9 cellular contexts compared by ENCODE assay signal in the genomic region with DNA sequence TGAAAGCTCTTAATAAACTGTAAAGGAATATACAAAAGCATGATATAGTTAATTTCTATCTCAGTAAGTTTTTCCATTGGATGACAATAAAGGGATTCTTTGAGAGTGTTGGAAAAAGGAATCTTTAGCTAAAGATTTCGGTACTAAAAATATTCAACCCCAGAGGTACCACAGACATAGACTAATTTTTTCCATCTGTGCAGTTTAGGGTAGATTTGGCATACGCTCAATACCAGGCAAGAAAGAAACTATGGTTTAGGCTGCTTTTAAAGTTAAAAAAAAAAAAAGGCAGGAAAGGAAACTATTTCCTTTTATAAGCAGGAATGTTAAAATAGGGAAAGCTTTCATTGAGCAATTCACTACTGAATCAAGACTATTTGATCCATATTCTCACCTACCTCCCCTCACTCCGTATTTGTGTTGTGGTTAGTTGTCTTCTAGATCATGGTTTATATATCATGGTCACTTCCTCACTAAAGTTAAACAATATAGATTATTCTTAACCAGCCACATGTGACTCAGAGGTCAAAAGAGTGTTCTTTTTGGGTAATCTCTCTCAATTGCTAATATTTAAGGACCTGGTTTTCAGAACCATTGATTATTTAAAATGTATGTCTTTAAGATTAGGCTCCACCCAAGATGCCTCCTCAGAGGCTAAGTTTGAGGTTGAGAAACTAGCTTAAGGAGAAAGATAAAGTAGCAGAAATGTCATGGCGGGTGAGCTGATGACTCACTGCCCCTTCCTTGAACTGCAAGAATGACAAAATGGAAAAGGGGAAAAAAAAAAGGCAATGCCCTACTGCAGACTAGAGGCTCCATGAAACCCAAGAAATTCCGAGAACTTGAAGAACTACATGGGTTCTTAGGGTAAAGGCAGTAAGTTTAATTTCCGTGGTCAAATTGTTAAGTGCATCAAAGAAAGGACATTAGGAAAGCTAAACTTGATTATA. TPM values are rescaled to one million over a fixed set of nuclear protein-coding genes. Genes with fewer than 3 reads are reported as not detected.
DNase-seq lines count a peak whose midpoint lies in the region; ATAC-seq and TF ChIP-seq lines count a peak whose summit lies in the region.
"Not testable (repeated sequence)": the region's sequence is repeated elsewhere in the genome, so short reads cannot be mapped to it uniquely, and the experiment has no call there.
"Had no signal": no experiment of that assay in that cellular context is flagged by ENCODE, and none has a peak within 500 bp of the region (broad histone marks: within the 10 kb centered on the region; RNA-seq: fewer than 3 reads in every experiment).

No MANE protein-coding gene starts in this region.

- H3K27ac ChIP-seq in SK-N-SH (ENCODE audit: low read depth in 2 of 2, low read length in 1 of 2): peak overlapping the region; percentile 65 to 80; a peak in 3 of 4 replicates
- not testable (repeated sequence) for H3K27ac ChIP-seq in naive thymus-derived CD4-positive, alpha-beta T cell (ENCODE audit: low read depth, low read length); thoracic aorta

- CTCF ChIA-PET in SK-N-SH (lab: Yijun Ruan, JAX); naive thymus-derived CD4-positive, alpha-beta T cell (lab: Charles Lee): not testable (repeated sequence)

- not testable (repeated sequence) for H2AFZ ChIP-seq in SK-N-SH (ENCODE audit: low read depth)

- ATAC-seq in naive thymus-derived CD4-positive, alpha-beta T cell: peak; percentile 41
- ATAC-seq in thoracic aorta (ENCODE audit: insufficient number of reproducible peaks, low FRiP score, low read depth): peak; percentile 76

- DNase-seq in G401 (ENCODE audit: low spot score) (peak; percentile 4), MV-4-11 (lab: John Stamatoyannopoulos, UW) (peak; percentile 70), choroid plexus epithelial cell (ENCODE audit: low read depth) (peak; percentile 40), fibroblast of the aortic adventitia (ENCODE audit: low read depth) (peak; percentile 57)
- DNase-seq in SK-N-SH; activated T-helper 2 cell treated with anti-CD3 and anti-CD28 coated beads, Interferon-gamma antibody, Interleukin-2, Interleukin-4, amounts not matched to agents 10 μg/mL and 5 μg/mL and 100 μg/mL, durations not matched to agents 14 hours and 24 hours and 36 hours (ENCODE audit: low spot score); naive thymus-derived CD4-positive, alpha-beta T cell; thoracic aorta (ENCODE audit: low spot score): not testable (repeated sequence)

- POLR2A ChIA-PET in SK-N-SH (lab: Yijun Ruan, JAX); naive thymus-derived CD4-positive, alpha-beta T cell (lab: Charles Lee): not testable (repeated sequence)

- H4K20me1 ChIP-seq in SK-N-SH (ENCODE audit: insufficient read depth): not testable (repeated sequence)

- not testable (repeated sequence) for TF ChIP-seq RAD21 in SK-N-SH (IDR thresholded peaks at IDR 0.05; ENCODE audit: low read length)

- not testable (repeated sequence) for H3K36me3 Mint-ChIP-seq in activated T-helper 2 cell treated with anti-CD3 and anti-CD28 coated beads, Interferon-gamma antibody, Interleukin-2, Interleukin-4, amounts not matched to agents 10 μg/mL and 5 μg/mL and 100 μg/mL, durations not matched to agents 14 hours and 24 hours and 36 hours (ENCODE audit: low read depth); naive thymus-derived CD4-positive, alpha-beta T cell

- H3K4me1 Mint-ChIP-seq in activated T-helper 2 cell treated with anti-CD3 and anti-CD28 coated beads, Interferon-gamma antibody, Interleukin-2, Interleukin-4, amounts not matched to agents 10 μg/mL and 5 μg/mL and 100 μg/mL, durations not matched to agents 14 hours and 24 hours and 36 hours (ENCODE audit: low read depth); naive thymus-derived CD4-positive, alpha-beta T cell: not testable (repeated sequence)

- not testable (repeated sequence) for TF ChIP-seq EP300 in SK-N-SH (IDR thresholded peaks at IDR 0.05; ENCODE audit: borderline replicate concordance in 1 of 2, low read depth in 1 of 2, low read length in 1 of 2)

- not testable (repeated sequence) for H3K9me3 ChIP-seq in SK-N-SH; naive thymus-derived CD4-positive, alpha-beta T cell (ENCODE audit: control insufficient read depth in 2 of 3, low read length in 3 of 3); thoracic aorta

- not testable (repeated sequence) for TF ChIP-seq CTCF in SK-N-SH (IDR thresholded peaks at IDR 0.05); choroid plexus epithelial cell (conservative IDR thresholded peaks at IDR 0.05; ENCODE audit: low read depth, low read length); fibroblast of the aortic adventitia (IDR thresholded peaks at IDR 0.05; ENCODE audit: insufficient read depth, low read length); thoracic aorta (IDR thresholded peaks at IDR 0.05)

- not testable (repeated sequence) for H3K9ac ChIP-seq in SK-N-SH

- in situ Hi-C loops in G401 (cut with HindIII; ENCODE audit: low sequenced_read_pairs): not testable (repeated sequence)

- not testable (repeated sequence) for H3K4me1 ChIP-seq in SK-N-SH (ENCODE audit: control insufficient read depth in 1 of 2, insufficient read depth in 2 of 2, low read depth in 1 of 2, low read length in 1 of 2); naive thymus-derived CD4-positive, alpha-beta T cell (ENCODE audit: control insufficient read depth in 2 of 2, insufficient read depth in 2 of 2, low read length in 2 of 2); thoracic aorta (ENCODE audit: control insufficient read depth in 1 of 2, low read depth in 2 of 2)

- not testable (repeated sequence) for H3K9me2 ChIP-seq in SK-N-SH

- not testable (repeated sequence) for H3K9me3 Mint-ChIP-seq in activated T-helper 2 cell treated with anti-CD3 and anti-CD28 coated beads, Interferon-gamma antibody, Interleukin-2, Interleukin-4, amounts not matched to agents 10 μg/mL and 5 μg/mL and 100 μg/mL, durations not matched to agents 14 hours and 24 hours and 36 hours; naive thymus-derived CD4-positive, alpha-beta T cell

- H3K4me3 Mint-ChIP-seq in activated T-helper 2 cell treated with anti-CD3 and anti-CD28 coated beads, Interferon-gamma antibody, Interleukin-2, Interleukin-4, amounts not matched to agents 10 μg/mL and 5 μg/mL and 100 μg/mL, durations not matched to agents 14 hours and 24 hours and 36 hours (ENCODE audit: low read depth); naive thymus-derived CD4-positive, alpha-beta T cell: not testable (repeated sequence)

- not testable (repeated sequence) for H3K36me3 ChIP-seq in SK-N-SH (replicated peaks in 1 of 2; ENCODE audit: control insufficient read depth in 1 of 2, insufficient read depth in 2 of 2, low read length in 1 of 2); naive thymus-derived CD4-positive, alpha-beta T cell (ENCODE audit: control insufficient read depth in 2 of 3, insufficient read depth in 3 of 3, low read length in 3 of 3); thoracic aorta

- intact Hi-C loops in activated T-helper 2 cell treated with anti-CD3 and anti-CD28 coated beads, Interferon-gamma antibody, Interleukin-2, Interleukin-4, amounts not matched to agents 10 μg/mL and 5 μg/mL and 100 μg/mL, durations not matched to agents 14 hours and 24 hours and 36 hours (cut with micrococcal nuclease); naive thymus-derived CD4-positive, alpha-beta T cell (cut with micrococcal nuclease): not testable (repeated sequence)

- H3K27me3 ChIP-seq in SK-N-SH (ENCODE audit: insufficient read depth); naive thymus-derived CD4-positive, alpha-beta T cell (ENCODE audit: control insufficient read depth in 2 of 2, insufficient read depth in 2 of 2, low read length in 2 of 2); thoracic aorta (replicated peaks; ENCODE audit: insufficient read depth): not testable (repeated sequence)

- not testable (repeated sequence) for H3K79me2 ChIP-seq in SK-N-SH (ENCODE audit: insufficient read depth)

- H3K27ac Mint-ChIP-seq in activated T-helper 2 cell treated with anti-CD3 and anti-CD28 coated beads, Interferon-gamma antibody, Interleukin-2, Interleukin-4, amounts not matched to agents 10 μg/mL and 5 μg/mL and 100 μg/mL, durations not matched to agents 14 hours and 24 hours and 36 hours: peak overlapping the region; percentile 76
- H3K27ac Mint-ChIP-seq in naive thymus-derived CD4-positive, alpha-beta T cell: not testable (repeated sequence)

- H3K4me2 ChIP-seq in SK-N-SH: not testable (repeated sequence)

- not testable (repeated sequence) for H3K27me3 Mint-ChIP-seq in activated T-helper 2 cell treated with anti-CD3 and anti-CD28 coated beads, Interferon-gamma antibody, Interleukin-2, Interleukin-4, amounts not matched to agents 10 μg/mL and 5 μg/mL and 100 μg/mL, durations not matched to agents 14 hours and 24 hours and 36 hours (ENCODE audit: low read depth); naive thymus-derived CD4-positive, alpha-beta T cell

- not testable (repeated sequence) for H3K4me3 ChIP-seq in SK-N-SH (ENCODE audit: low read depth in 2 of 2, low read length in 1 of 2); choroid plexus epithelial cell (ENCODE audit: low read depth, low read length); fibroblast of the aortic adventitia (ENCODE audit: low read depth, low read length); naive thymus-derived CD4-positive, alpha-beta T cell (ENCODE audit: low read length); thoracic aorta

- 38% methylated on average over 5 of the region's 6 CpGs for WGBS in SK-N-SH (ENCODE audit: low lambda C conversion rate)

- not testable (repeated sequence) for H3F3A ChIP-seq in SK-N-SH (replicated peaks; ENCODE audit: insufficient read depth)

RNA-seq across cellular contexts. Expression of gene FAM72A, which starts 20.0 kb away (rescaled TPM):
- 8.4 and 18.6 TPM in 2 replicates for total RNA-seq in G401 (2014; rRNA removed; shearing (Covaris generic))
- polyA plus RNA-seq in SK-N-SH (2012; rRNA removed): 8.1 and 8.8 TPM in 2 replicates
- polyA plus RNA-seq in SK-N-SH (2012; cell fraction: cytosol; rRNA removed): 8.9 and 9.2 TPM in 2 replicates
- polyA plus RNA-seq in SK-N-SH (2012; cell fraction: nucleus; rRNA removed): 11.8 and 13.9 TPM in 2 replicates
- total RNA-seq in activated T-helper 2 cell treated with anti-CD3 and anti-CD28 coated beads, Interferon-gamma antibody, Interleukin-2, Interleukin-4, amounts not matched to agents 10 μg/mL and 5 μg/mL and 100 μg/mL, durations not matched to agents 14 hours and 24 hours and 36 hours: 28.2 and 29.5 TPM in 2 replicates
- 2.9 and 4.8 TPM in 2 replicates for total RNA-seq in fibroblast of the aortic adventitia (ENCODE audit: low replicate concordance)
- 10 to 100 TPM in 1 of 5 experiments, 1 to 10 TPM in 3, under 1 TPM in 1; 0.79 to 19.5 (median 1.4) TPM for total RNA-seq in naive thymus-derived CD4-positive, alpha-beta T cell
- polyA plus RNA-seq in naive thymus-derived CD4-positive, alpha-beta T cell: under 1 TPM in 1 of 2 donors, not detected in 1; 0.60 TPM
- total RNA-seq in thoracic aorta: 1 to 10 TPM; 2.8 to 4.9 TPM
- total RNA-seq: CD8-positive, alpha-beta T cell had no signal

RNA-seq across cellular contexts. Expression of gene SRGAP2, which starts 20.7 kb away (rescaled TPM):
- 16.5 and 24.9 TPM in 2 replicates for total RNA-seq in G401 (2014; rRNA removed; shearing (Covaris generic))
- polyA plus RNA-seq in SK-N-SH (2012; rRNA removed): 18.2 and 19.3 TPM in 2 replicates
- polyA plus RNA-seq in SK-N-SH (2012; cell fraction: cytosol; rRNA removed): 11.7 and 13.4 TPM in 2 replicates
- polyA plus RNA-seq in SK-N-SH (2012; cell fraction: nucleus; rRNA removed): 88.1 and 90.9 TPM in 2 replicates
- total RNA-seq in activated T-helper 2 cell treated with anti-CD3 and anti-CD28 coated beads, Interferon-gamma antibody, Interleukin-2, Interleukin-4, amounts not matched to agents 10 μg/mL and 5 μg/mL and 100 μg/mL, durations not matched to agents 14 hours and 24 hours and 36 hours: 142 and 157 TPM in 2 replicates
- 38.5 and 67.8 TPM in 2 replicates for total RNA-seq in fibroblast of the aortic adventitia (ENCODE audit: low replicate concordance)
- 100 to 1,000 TPM in 1 of 5 experiments, 10 to 100 TPM in 4; 11.7 to 118 (median 32.6) TPM for total RNA-seq in naive thymus-derived CD4-positive, alpha-beta T cell
- polyA plus RNA-seq in naive thymus-derived CD4-positive, alpha-beta T cell: 1 to 10 TPM; 4.6 to 7.4 TPM
- 10 to 100 TPM; 70.8 to 86.4 TPM for total RNA-seq in thoracic aorta
